Comparison of ENCODE assay signal across 1 cellular context in genomic region chr1:109399326-109399957, GRCh38.
TF ChIP-seq lines count a peak whose summit lies in the region.

No MANE protein-coding gene starts in this region.

TF ChIP-seq in endothelial cell of umbilical vein, 7 proteins besides CTCF, POLR2A, EP300 and RAD21:
- TF ChIP-seq EZH2 (IDR thresholded peaks at IDR 0.05; ENCODE audit: borderline replicate concordance, low read depth, low read length, severe bottlenecking) (no peak), FOS (IDR thresholded peaks at IDR 0.05; ENCODE audit: borderline replicate concordance, insufficient read depth, low read length) (no peak), POLR2AphosphoS5 (IDR thresholded peaks at IDR 0.05; ENCODE audit: insufficient read depth, low read depth, low read length) (no peak), MAX (IDR thresholded peaks at IDR 0.05; ENCODE audit: insufficient read depth, insufficient read length) (no peak), JUN (IDR thresholded peaks at IDR 0.05; ENCODE audit: borderline replicate concordance, insufficient read depth, insufficient read length, low read depth) (no peak), GATA2 (IDR thresholded peaks at IDR 0.05; ENCODE audit: insufficient read depth, insufficient read length, low read depth, low read length) (no peak), MYC (IDR thresholded peaks at IDR 0.05; ENCODE audit: low read depth, low read length) (no peak)
